In genomic region chr12:31877884-31878283, GRCh38 we compare ENCODE assay signal across 22 cellular contexts.
A peak's percentile ranks its signal among the peaks of the same experiment; 100 is the strongest.
DNase-seq lines count a peak whose midpoint lies in the region; FAIRE-seq and TF ChIP-seq lines count a peak whose summit lies in the region.
"Had no signal": no experiment of that assay in that cellular context is flagged by ENCODE, and none has a peak within 500 bp of the region (broad histone marks: within the 10 kb centered on the region; RNA-seq: fewer than 3 reads in every experiment).

No MANE protein-coding gene starts in this region.

- no peak overlapping the region for H3K4me3 Mint-ChIP-seq in nephron
- H3K4me3 Mint-ChIP-seq: activated naive CD8-positive, alpha-beta T cell treated with anti-CD3 and anti-CD28 coated beads, Interleukin-2, amount 10 ng/mL, durations not matched to agents 7 days and 5 days; activated T-cell treated with anti-CD3 and anti-CD28 coated beads, Interleukin-2, amount 50 U/mL, for 4 hours had no signal

- CTCF ChIA-PET in H1 (lab: Charles Lee; ENCODE audit: partially characterized antibody) = interaction anchor here (0.8 to 1.6 kb wide), 2 partner anchors 8 to 452 kb away, joined by 3 read pairs; no protein-coding TSS in a partner anchor

- TF ChIP-seq CTCF in H1 (IDR thresholded peaks at IDR 0.05; ENCODE audit: control extremely low read depth in 1 of 3, insufficient read depth in 1 of 3, low read depth in 1 of 3, low read length in 3 of 3) = no peak
- TF ChIP-seq CTCF in nephron (IDR thresholded peaks at IDR 0.05; ENCODE audit: unreplicated experiment in 3 of 3) = no peak

- H2BK5ac ChIP-seq in H1 (ENCODE audit: low read depth, low read length) = no peak overlapping the region; the same call in 1 of the 2 replicates

- no peak overlapping the region for H2AK5ac ChIP-seq in H1 (ENCODE audit: low read depth, low read length)

- 69% methylated on average over 1 of the region's 1 CpG; no CpG with 5 or more reads in 1 of the 2 experiments for WGBS in H1 (ENCODE audit: extremely low coverage in 1 of 2, insufficient coverage in 1 of 2, insufficient read length in 1 of 2, insufficient replicate concordance in 2 of 2, low coverage in 1 of 2, low lambda C conversion rate in 2 of 2, missing lambda C conversion rate in 1 of 2), 2 experiments

- H3K4me3 ChIP-seq in H1 (ENCODE audit: extremely low read depth in 1 of 4, insufficient read depth in 2 of 4, low read depth in 3 of 4, low read length in 4 of 4) = no peak overlapping the region
- H3K4me3 ChIP-seq: esophagus squamous epithelium had no signal

- no peak for TF ChIP-seq POLR2A in H1 (IDR thresholded peaks at IDR 0.05; ENCODE audit: control extremely low read depth in 1 of 2, low read depth in 2 of 2, low read length in 2 of 2)

- no peak overlapping the region for H3K4me2 ChIP-seq in H1 (ENCODE audit: insufficient read depth in 1 of 2, low read depth in 2 of 2, low read length in 2 of 2)

- no peak overlapping the region for H3K18ac ChIP-seq in H1 (ENCODE audit: extremely low read depth, low read length)

- POLR2A ChIA-PET in H1 (lab: Charles Lee; ENCODE audit: partially characterized antibody) = interaction anchor here (1.3 kb wide), 1 partner anchor 83 kb away, joined by 5 read pairs; no protein-coding TSS in a partner anchor

- peaks cover 4 to 6% of the 10 kb centered on the region in 2 experiments for H3K9me3 ChIP-seq in H1 (ENCODE audit: insufficient read depth in 2 of 2, low read depth in 1 of 2, low read length in 1 of 2)

- H4K8ac ChIP-seq in H1 (ENCODE audit: extremely low read depth, insufficient read depth, low read length) = no peak overlapping the region

- DNase-seq in NCI-H748 (lab: John Stamatoyannopoulos, UW; ENCODE audit: unreplicated experiment) = peak; percentile 35
- DNase-seq in NCI-H748 treated with DMSO at 0.1 percent for 48 hours (lab: John Stamatoyannopoulos, UW) = no peak
- DNase-seq in NCI-H526 (lab: John Stamatoyannopoulos, UW) = peak; percentile 50
- no peak for DNase-seq in H1 (ENCODE audit: low read depth in 1 of 2, low spot score in 2 of 2)
- no peak for DNase-seq in T-helper 1 cell
- DNase-seq in EL = no peak
- DNase-seq in kidney glomerular epithelial cell (lab: John Stamatoyannopoulos, UW) = no peak
- DNase-seq: activated CD4-positive, alpha-beta T cell treated with anti-CD3 and anti-CD28 coated beads, Interleukin-2, amount 50 U/mL, for 48 hours; activated naive CD8-positive, alpha-beta T cell treated with anti-CD3 and anti-CD28 coated beads, Interleukin-2, amount 10 ng/mL, durations not matched to agents 7 days and 5 days; activated T-cell treated with anti-CD3 and anti-CD28 coated beads, Interleukin-2, amount 50 U/mL, for 4 hours; effector CD8-positive, alpha-beta T cell; esophagus squamous epithelium; Karpas-422; NCI-H1048; NCI-H2081 treated with DMSO at 0.1 percent for 48 hours; NCI-H510A; retina; stimulated activated CD4-positive, alpha-beta T cell treated with anti-CD3 and anti-CD28 coated beads, Interleukin-12 subunit alpha, Interleukin-12 subunit beta, amount 100 ng/mL, for 4 hours; substantia nigra had no signal

- H3K79me1 ChIP-seq in H1 (ENCODE audit: low read depth, low read length) = no peaks in the 10 kb centered on the region

- no peak overlapping the region for H2BK20ac ChIP-seq in H1 (ENCODE audit: low read length)

- H3K27ac Mint-ChIP-seq in nephron = peak overlapping the region; percentile 81 to 94 (median 90)
- H3K27ac Mint-ChIP-seq: activated naive CD8-positive, alpha-beta T cell treated with anti-CD3 and anti-CD28 coated beads, Interleukin-2, amount 10 ng/mL, durations not matched to agents 7 days and 5 days had no signal

- H4K20me1 ChIP-seq in H1 (replicated peaks in 1 of 2; ENCODE audit: control insufficient read depth in 1 of 2, insufficient read depth in 2 of 2, low read length in 2 of 2) = no peaks in the 10 kb centered on the region

- H2BK15ac ChIP-seq in H1 (ENCODE audit: low read length) = no peak overlapping the region

- H3K27me3 ChIP-seq in H1 (replicated peaks in 1 of 4; ENCODE audit: control insufficient read depth in 3 of 4, extremely low read depth in 1 of 4, insufficient read depth in 3 of 4, low read length in 3 of 4) = no peaks in the 10 kb centered on the region
- H3K27me3 ChIP-seq: esophagus squamous epithelium had no signal

- no peak overlapping the region for H3K23ac ChIP-seq in H1 (ENCODE audit: insufficient read length)

- peaks cover 38% of the 10 kb centered on the region for H3K4me1 Mint-ChIP-seq in nephron

- no peaks in the 10 kb centered on the region for H3K36me3 ChIP-seq in H1 (ENCODE audit: control insufficient read depth in 2 of 4, insufficient read depth in 4 of 4, low read length in 3 of 4)
- H3K36me3 ChIP-seq: esophagus squamous epithelium had no signal

- H3K4me1 ChIP-seq in H1 (replicated peaks in 1 of 4; ENCODE audit: control insufficient read depth in 3 of 4, insufficient read depth in 4 of 4, low read length in 3 of 4) = peaks cover 0 to 9% (median 3%) of the 10 kb centered on the region in 4 experiments; a peak in 2 of 7 replicates

- peak overlapping the region; percentile 21 for H2BK120ac ChIP-seq in H1 (replicated peaks; ENCODE audit: low read depth, low read length)

- no peak for TF ChIP-seq EP300 in H1 (IDR thresholded peaks at IDR 0.05; ENCODE audit: borderline replicate concordance in 1 of 2, low read depth in 2 of 2, low read length in 2 of 2)

- peak overlapping the region; percentile 72; the same call in 1 of the 2 replicates for H2AFZ ChIP-seq in H1 (ENCODE audit: low read length)

- no peak overlapping the region for H3K56ac ChIP-seq in H1 (replicated peaks; ENCODE audit: insufficient read length, low read depth, low read length)

- no peak overlapping the region for H3K27ac ChIP-seq in H1 (ENCODE audit: low read depth, low read length)
- H3K27ac ChIP-seq: 22Rv1, esophagus squamous epithelium had no signal

- FAIRE-seq in H1 (lab: Jason Lieb, UNC) = no peak
- FAIRE-seq: GM18507 had no signal

- no peaks in the 10 kb centered on the region for H3K27me3 Mint-ChIP-seq in nephron (ENCODE audit: low read depth)
- H3K27me3 Mint-ChIP-seq: activated naive CD8-positive, alpha-beta T cell treated with anti-CD3 and anti-CD28 coated beads, Interleukin-2, amount 10 ng/mL, durations not matched to agents 7 days and 5 days had no signal

- H3K9me3 Mint-ChIP-seq in nephron = peaks cover 10% of the 10 kb centered on the region
- H3K9me3 Mint-ChIP-seq: activated T-cell treated with anti-CD3 and anti-CD28 coated beads, Interleukin-2, amount 50 U/mL, for 4 hours had no signal

- H2BK12ac ChIP-seq in H1 (ENCODE audit: low read depth, low read length) = 0 out of 2 replicates have a peak overlapping the region, but pooled peaks have one; percentile 94

- H3K4ac ChIP-seq in H1 (replicated peaks; ENCODE audit: insufficient read length, low read depth, low read length) = no peak overlapping the region

- no peaks in the 10 kb centered on the region for H3K79me2 ChIP-seq in H1 (ENCODE audit: control insufficient read depth in 1 of 2, insufficient read depth in 2 of 2, low read length in 2 of 2)

- no peak overlapping the region for H4K91ac ChIP-seq in H1 (replicated peaks; ENCODE audit: insufficient read length, low read length)

- no peaks in the 10 kb centered on the region for H3K23me2 ChIP-seq in H1 (ENCODE audit: low read depth, low read length)

- no peak overlapping the region for H3K14ac ChIP-seq in H1 (ENCODE audit: insufficient read length)

- H3K9ac ChIP-seq in H1 (replicated peaks in 1 of 4; ENCODE audit: extremely low read depth in 1 of 4, low read depth in 3 of 4, low read length in 3 of 4) = no peak overlapping the region

- no peaks in the 10 kb centered on the region for H3K36me3 Mint-ChIP-seq in nephron (ENCODE audit: low read depth)

- H4K5ac ChIP-seq in H1 (ENCODE audit: insufficient read length, low read depth, low read length) = no peak overlapping the region

- TF ChIP-seq RAD21 in H1 (IDR thresholded peaks at IDR 0.05 in 1 of 2, conservative IDR thresholded peaks at IDR 0.05 in 1 of 2; ENCODE audit: low read depth in 2 of 2, low read length in 2 of 2) = no peak

TF ChIP-seq in H1, 55 proteins besides CTCF, POLR2A, EP300 and RAD21 (continues in another document):
- TF ChIP-seq TEAD4 (IDR thresholded peaks at IDR 0.05; ENCODE audit: low read depth, low read length) (no peak), NANOG (IDR thresholded peaks at IDR 0.05; ENCODE audit: insufficient read depth, low read depth, low read length, poor library complexity, severe bottlenecking) (no peak), SRF (IDR thresholded peaks at IDR 0.05; ENCODE audit: low read depth, low read length) (no peak)

Comparison
In these comparisons a context has a peak if more than half of its experiments do, and no peak if none do; other contexts are left out.
1. DNase-seq: peak in NCI-H748 (single experiment) and NCI-H526 (2 of 2); none in NCI-H748 treated with DMSO at 0.1 percent for 48 hours (single experiment), H1 (0 of 2), T-helper 1 cell (0 of 5), EL (single experiment) and kidney glomerular epithelial cell (single experiment).